Comparison of ENCODE assay signal across 8 cellular contexts in the genomic region with DNA sequence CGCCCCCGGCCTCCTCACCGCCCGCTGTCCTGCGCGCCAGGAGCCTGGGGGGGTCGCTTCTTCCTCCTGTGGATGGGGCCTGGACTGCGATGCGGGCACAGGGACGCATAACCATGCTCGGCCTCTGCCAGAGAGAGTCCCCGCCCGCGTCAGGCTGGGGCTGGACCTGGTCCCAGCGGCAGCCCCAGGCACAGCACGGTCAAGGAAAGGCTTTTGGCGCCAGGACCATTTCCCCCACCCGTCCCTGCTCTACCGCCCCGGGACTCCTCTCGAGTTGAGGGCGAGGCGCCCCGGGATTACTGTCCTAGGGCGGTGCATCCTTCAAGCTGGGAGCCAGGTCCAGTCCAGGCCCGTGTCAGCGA. TPM values are rescaled to one million over a fixed set of nuclear protein-coding genes. Genes with fewer than 3 reads are reported as not detected.
DNase-seq lines count a peak whose midpoint lies in the region; ATAC-seq, FAIRE-seq and TF ChIP-seq lines count a peak whose summit lies in the region.

No MANE protein-coding gene starts in this region.

- TF ChIP-seq POLR2A in GM12878 (IDR thresholded peaks at IDR 0.05; ENCODE audit: low read depth, low read length) (no peak; the same call in 1 of the 2 replicates), lower leg skin (IDR thresholded peaks at IDR 0.05) (no peak), vagina (IDR thresholded peaks at IDR 0.05) (no peak)

- ATAC-seq in HG03354 (IDR thresholded peaks at IDR 0.05; ENCODE audit: poor library complexity, severe bottlenecking, unreplicated experiment) (peak; percentile 3), GM12878 (peak; percentile 6)

- no TSS peak for BruUV-seq in GM12878 (replicated peaks; lab: Mats Ljungman, UMichigan)

- no peak overlapping the region for H2AFZ ChIP-seq in GM12878 (ENCODE audit: control insufficient read depth, low read depth, low read length)

- no peaks in the 10 kb centered on the region for H3K9me3 ChIP-seq in GM12878 (replicated peaks; ENCODE audit: control insufficient read depth, insufficient read depth, low read length)
- no peaks in the 10 kb centered on the region for H3K9me3 ChIP-seq in vagina

- H3K4me1 ChIP-seq in GM12878 (ENCODE audit: control insufficient read depth, insufficient read depth, low read length) (peaks cover 17% of the 10 kb centered on the region), vagina (peaks cover 28% of the 10 kb centered on the region)

- H3K4me3 ChIP-seq in GM12878, result peak overlapping the region; percentile 86
- H3K4me3 ChIP-seq in lower leg skin (ENCODE audit: low read depth, poor library complexity, severe bottlenecking), result peak overlapping the region; percentile 34
- H3K4me3 ChIP-seq in vagina, result peak overlapping the region; percentile 44 to 48

- SMC1A ChIA-PET in GM12878 (lab: Charles Lee; ENCODE audit: uncharacterized antibody, unreplicated experiment), result interaction anchor here (1.3 to 4.9 kb wide), 5 partner anchors 10 to 184 kb away, joined by 3 to 26 read pairs (median 7); no protein-coding TSS in a partner anchor

- TF ChIP-seq CTCF in GM12878 (IDR thresholded peaks at IDR 0.05 in 2 of 3, conservative IDR thresholded peaks at IDR 0.05 in 1 of 3; ENCODE audit: control insufficient read depth in 2 of 3, extremely low read depth in 1 of 3, insufficient read depth in 1 of 3, low read depth in 3 of 3, low read length in 3 of 3) (no peak), lower leg skin (IDR thresholded peaks at IDR 0.05) (no peak), vagina (IDR thresholded peaks at IDR 0.05) (no peak)

- H3K36me3 ChIP-seq in GM12878 (ENCODE audit: control insufficient read depth in 2 of 2, insufficient read depth in 2 of 2, low read length in 1 of 2), result peaks cover 3 to 6% of the 10 kb centered on the region in 2 experiments; a peak in 3 of 4 replicates
- no peaks in the 10 kb centered on the region for H3K36me3 ChIP-seq in vagina

- no peak for TF ChIP-seq RAD21 in GM12878 (IDR thresholded peaks at IDR 0.05; ENCODE audit: insufficient read depth, low read depth, low read length)

- FAIRE-seq in GM12878 (lab: Jason Lieb, UNC), result no peak

- POLR2A ChIA-PET in GM12878 (lab: Charles Lee), result interaction anchor here (1.0 to 2.3 kb wide), 3 partner anchors 47 to 197 kb away, joined by 3 to 7 read pairs (median 7); a partner anchor contains a TSS

- WGBS in GM12878 (ENCODE audit: insufficient coverage, insufficient replicate concordance, low lambda C conversion rate, missing lambda C conversion rate), result under 1% methylated on average over 19 of the region's 27 CpGs
- 0 to 9% methylated on average over 11 to 20 of the region's 27 CpGs for WGBS in lower leg skin, 2 donors

- CTCF ChIA-PET in GM12878 (lab: Yijun Ruan, JAX), result interaction anchor here (1.3 to 3.5 kb wide), 15 partner anchors 13 to 315 kb away, joined by 3 to 56 read pairs (median 11); no protein-coding TSS in a partner anchor

- intact Hi-C loops in GM12878 (cut with micrococcal nuclease; ENCODE audit: unreplicated experiment) (loop anchor here (5.0 kb wide), 2 partner anchors 51 to 191 kb away; no protein-coding TSS in a partner anchor), lower leg skin (cut with DNase I; ENCODE audit: low total_unique reads) (loop anchor here (10.0 kb wide), 1 partner anchor 143 kb away; no protein-coding TSS in a partner anchor), vagina (cut with DNase I) (loop anchor here (10.0 kb wide), 1 partner anchor 143 kb away; no protein-coding TSS in a partner anchor)

- H3K27me3 ChIP-seq in GM12878 (replicated peaks in 1 of 2; ENCODE audit: control insufficient read depth in 2 of 2, insufficient read depth in 2 of 2, low read length in 1 of 2) (no peaks in the 10 kb centered on the region), vagina (no peaks in the 10 kb centered on the region)

- RAD21 ChIA-PET in GM12878 (lab: Charles Lee; ENCODE audit: unreplicated experiment), result interaction anchor here (1.1 to 1.8 kb wide), 4 partner anchors 79 to 197 kb away, joined by 3 to 9 read pairs (median 4); no protein-coding TSS in a partner anchor

- in situ Hi-C loops in GM12878 (cut with MboI), result no loop called here

- peak; percentile 37 for DNase-seq in GM03348 (ENCODE audit: low spot score)
- no peak for DNase-seq in GM12878 (ENCODE audit: low read depth, low spot score)
- peak in 1 of 2 donors; percentile 85 for DNase-seq in lower leg skin (ENCODE audit: low spot score in 2 of 2)
- DNase-seq in vagina (ENCODE audit: extremely low spot score in 2 of 2), result no peak
- DNase-seq in SKM-1 treated with dmso at 0.1 percent for 144 hours (lab: John Stamatoyannopoulos, UW; ENCODE audit: unreplicated experiment), result no peak
- DNase-seq in DMS153 (lab: John Stamatoyannopoulos, UW), result no peak
- no peak for DNase-seq in occipital lobe (lab: John Stamatoyannopoulos, UW)

- no peaks in the 10 kb centered on the region for H4K20me1 ChIP-seq in GM12878 (ENCODE audit: control insufficient read depth, insufficient read depth)

- peaks cover 5% of the 10 kb centered on the region for H3K79me2 ChIP-seq in GM12878 (ENCODE audit: control insufficient read depth, insufficient read depth, low read length)

- H3K9ac ChIP-seq in GM12878 (ENCODE audit: control insufficient read depth, insufficient read depth, low read length), result peak overlapping the region; percentile 72

- H3K27ac ChIP-seq in GM12878 (ENCODE audit: control insufficient read depth, insufficient read depth), result peak overlapping the region; percentile 92
- H3K27ac ChIP-seq in vagina, result no peak overlapping the region

- no peak for TF ChIP-seq EP300 in GM12878 (IDR thresholded peaks at IDR 0.05; ENCODE audit: borderline replicate concordance in 1 of 2, control insufficient read depth in 1 of 2, low read depth in 2 of 2, low read length in 2 of 2)

- peak overlapping the region; percentile 83 for H3K4me2 ChIP-seq in GM12878 (ENCODE audit: control insufficient read depth, insufficient read depth)

RNA-seq across cellular contexts. Expression of a gene that starts 0.4 kb away (rescaled TPM):
- 14.3 and 15.7 TPM in 2 replicates for total RNA-seq in GM12878 (2013; cell fraction: nucleolus; rRNA removed)
- total RNA-seq in GM12878 (2014; rRNA removed) (26.9 and 27.4 TPM in 2 replicates), GM12878 (2014; rRNA removed; fragmentation: Illumina TruSeq; extraction: Trizol) (3.5 and 3.8 TPM in 2 replicates), GM12878 (2021) (20.5 and 26.7 TPM in 2 replicates), lower leg skin (10 to 100 TPM in 2 of 4 donors, 1 to 10 TPM in 2; 4.9 to 19.8 (median 13.2) TPM), vagina (5.4 TPM), occipital lobe (4.4 TPM)
- 2.8 TPM for polyA plus RNA-seq in GM12878 (2011; ENCODE audit: low read depth)
- polyA plus RNA-seq in GM12878 (2011; rRNA removed) (4.1 and 13.3 TPM in 2 replicates), GM12878 (2014; fragmentation: Illumina TruSeq; extraction: Trizol) (0.79 and 1.7 TPM in 2 replicates), GM12878 (2014; fragmentation: Nextera tagmentation; extraction: Ambion mirVana) (under 1 TPM; 0.24 to 0.93 TPM), GM12878 (2014; rRNA removed) (29.8 and 36.2 TPM in 2 replicates), GM12878 (2016; fragmentation: Nextera tagmentation; extraction: Ambion mirVana) (10 to 100 TPM; 13.7 to 15.5 TPM)
- 13.5 and 26.2 TPM in 2 replicates for polyA plus RNA-seq in GM12878 (2011; cell fraction: cytosol; rRNA removed)
- polyA plus RNA-seq in GM12878 (2011; cell fraction: nucleus; rRNA removed), result 63.9 and 69.4 TPM in 2 replicates
- 14.0 and 14.1 TPM in 2 replicates for polyA plus RNA-seq in GM12878 (2012)
- 3.0 and 7.4 TPM in 2 replicates for polyA minus RNA-seq in GM12878 (2011; rRNA and poly(A)+ RNA removed)
- polyA minus RNA-seq in GM12878 (2011; cell fraction: cytosol; rRNA and poly(A)+ RNA removed), result 3.8 and 6.5 TPM in 2 replicates
- polyA minus RNA-seq in GM12878 (2011; cell fraction: nucleus; rRNA and poly(A)+ RNA removed), result 9.9 and 20.9 TPM in 2 replicates

RNA-seq across cellular contexts. Expression of a gene that starts 7.7 kb away (rescaled TPM):
- 23.2 and 24.5 TPM in 2 replicates for total RNA-seq in GM12878 (2013; cell fraction: nucleolus; rRNA removed)
- 190 and 251 TPM in 2 replicates for total RNA-seq in GM12878 (2014; rRNA removed)
- 221 and 242 TPM in 2 replicates for total RNA-seq in GM12878 (2014; rRNA removed; fragmentation: Illumina TruSeq; extraction: Trizol)
- 259 and 261 TPM in 2 replicates for total RNA-seq in GM12878 (2021)
- 42.5 TPM for polyA plus RNA-seq in GM12878 (2011; ENCODE audit: low read depth)
- polyA plus RNA-seq in GM12878 (2011; rRNA removed), result 171 and 256 TPM in 2 replicates
- 352 and 401 TPM in 2 replicates for polyA plus RNA-seq in GM12878 (2011; cell fraction: cytosol; rRNA removed)
- 123 and 139 TPM in 2 replicates for polyA plus RNA-seq in GM12878 (2011; cell fraction: nucleus; rRNA removed)
- 120 and 141 TPM in 2 replicates for polyA plus RNA-seq in GM12878 (2012)
- 157 and 248 TPM in 2 replicates for polyA plus RNA-seq in GM12878 (2014; fragmentation: Illumina TruSeq; extraction: Trizol)
- 100 to 1,000 TPM in 1 of 2 experiments, 10 to 100 TPM in 1; 30.9 to 106 TPM for polyA plus RNA-seq in GM12878 (2014; fragmentation: Nextera tagmentation; extraction: Ambion mirVana)
- 414 and 449 TPM in 2 replicates for polyA plus RNA-seq in GM12878 (2014; rRNA removed)
- 100 to 1,000 TPM; 529 to 584 TPM for polyA plus RNA-seq in GM12878 (2016; fragmentation: Nextera tagmentation; extraction: Ambion mirVana)
- polyA minus RNA-seq in GM12878 (2011; rRNA and poly(A)+ RNA removed), result 114 and 144 TPM in 2 replicates
- 60.1 and 62.4 TPM in 2 replicates for polyA minus RNA-seq in GM12878 (2011; cell fraction: cytosol; rRNA and poly(A)+ RNA removed)
- polyA minus RNA-seq in GM12878 (2011; cell fraction: nucleus; rRNA and poly(A)+ RNA removed), result 28.7 and 43.0 TPM in 2 replicates
- 100 to 1,000 TPM in 2 of 4 donors, 10 to 100 TPM in 2; 60.7 to 122 (median 96.7) TPM for total RNA-seq in lower leg skin
- total RNA-seq in vagina, result 93.3 TPM
- 34.6 TPM for total RNA-seq in occipital lobe

RNA-seq across cellular contexts. Expression of a gene that starts 7.8 kb away (rescaled TPM):
- total RNA-seq in GM12878 (2013; cell fraction: nucleolus; rRNA removed), result 10.2 and 10.5 TPM in 2 replicates
- total RNA-seq in GM12878 (2014; rRNA removed), result 25.7 and 31.0 TPM in 2 replicates
- total RNA-seq in GM12878 (2014; rRNA removed; fragmentation: Illumina TruSeq; extraction: Trizol), result 11.9 and 12.1 TPM in 2 replicates
- total RNA-seq in GM12878 (2021), result 27.6 and 30.3 TPM in 2 replicates
- polyA plus RNA-seq in GM12878 (2011; ENCODE audit: low read depth), result 18.3 TPM
- polyA plus RNA-seq in GM12878 (2011; rRNA removed), result 15.0 and 22.3 TPM in 2 replicates
- polyA plus RNA-seq in GM12878 (2011; cell fraction: cytosol; rRNA removed), result 29.7 and 37.0 TPM in 2 replicates
- 63.9 and 79.7 TPM in 2 replicates for polyA plus RNA-seq in GM12878 (2011; cell fraction: nucleus; rRNA removed)
- 29.2 and 29.8 TPM in 2 replicates for polyA plus RNA-seq in GM12878 (2012)
- polyA plus RNA-seq in GM12878 (2014; fragmentation: Illumina TruSeq; extraction: Trizol), result 14.1 and 15.1 TPM in 2 replicates
- 10 to 100 TPM in 1 of 2 experiments, 1 to 10 TPM in 1; 8.0 to 12.8 TPM for polyA plus RNA-seq in GM12878 (2014; fragmentation: Nextera tagmentation; extraction: Ambion mirVana)
- polyA plus RNA-seq in GM12878 (2014; rRNA removed), result 44.4 and 50.8 TPM in 2 replicates
- polyA plus RNA-seq in GM12878 (2016; fragmentation: Nextera tagmentation; extraction: Ambion mirVana), result 10 to 100 TPM; 26.4 to 28.4 TPM
- 6.9 and 10.0 TPM in 2 replicates for polyA minus RNA-seq in GM12878 (2011; rRNA and poly(A)+ RNA removed)
- 3.6 and 5.7 TPM in 2 replicates for polyA minus RNA-seq in GM12878 (2011; cell fraction: cytosol; rRNA and poly(A)+ RNA removed)
- 9.4 and 16.1 TPM in 2 replicates for polyA minus RNA-seq in GM12878 (2011; cell fraction: nucleus; rRNA and poly(A)+ RNA removed)
- total RNA-seq in lower leg skin, result 10 to 100 TPM; 52.2 to 98.5 (median 73.7) TPM
- 48.6 TPM for total RNA-seq in vagina
- 16.1 TPM for total RNA-seq in occipital lobe

RNA-seq across cellular contexts. Expression of a gene that starts 40.1 kb away (rescaled TPM):
- 195 and 213 TPM in 2 replicates for total RNA-seq in GM12878 (2013; cell fraction: nucleolus; rRNA removed)
- total RNA-seq in GM12878 (2014; rRNA removed) (184 and 207 TPM in 2 replicates), GM12878 (2014; rRNA removed; fragmentation: Illumina TruSeq; extraction: Trizol) (98.9 and 112 TPM in 2 replicates), GM12878 (2021) (117 and 121 TPM in 2 replicates), lower leg skin (100 to 1,000 TPM; 139 to 191 (median 166) TPM), vagina (166 TPM), occipital lobe (73.5 TPM)
- 35.5 TPM for polyA plus RNA-seq in GM12878 (2011; ENCODE audit: low read depth)
- polyA plus RNA-seq in GM12878 (2011; rRNA removed) (55.9 and 104 TPM in 2 replicates), GM12878 (2014; fragmentation: Illumina TruSeq; extraction: Trizol) (84.1 and 178 TPM in 2 replicates), GM12878 (2014; fragmentation: Nextera tagmentation; extraction: Ambion mirVana) (10 to 100 TPM in 1 of 2 experiments, 1 to 10 TPM in 1; 2.4 to 11.4 TPM), GM12878 (2014; rRNA removed) (179 and 230 TPM in 2 replicates), GM12878 (2016; fragmentation: Nextera tagmentation; extraction: Ambion mirVana) (100 to 1,000 TPM; 252 to 264 TPM)
- 273 and 308 TPM in 2 replicates for polyA plus RNA-seq in GM12878 (2011; cell fraction: cytosol; rRNA removed)
- polyA plus RNA-seq in GM12878 (2011; cell fraction: nucleus; rRNA removed), result 210 and 234 TPM in 2 replicates
- 139 and 151 TPM in 2 replicates for polyA plus RNA-seq in GM12878 (2012)
- polyA minus RNA-seq in GM12878 (2011; rRNA and poly(A)+ RNA removed), result 197 and 327 TPM in 2 replicates
- polyA minus RNA-seq in GM12878 (2011; cell fraction: cytosol; rRNA and poly(A)+ RNA removed), result 100 and 110 TPM in 2 replicates
- polyA minus RNA-seq in GM12878 (2011; cell fraction: nucleus; rRNA and poly(A)+ RNA removed), result 69.0 and 97.6 TPM in 2 replicates

RNA-seq across cellular contexts. Expression of a gene that starts 46.4 kb away (rescaled TPM):
- 111 and 131 TPM in 2 replicates for total RNA-seq in GM12878 (2013; cell fraction: nucleolus; rRNA removed)
- total RNA-seq in GM12878 (2014; rRNA removed) (56.5 and 68.1 TPM in 2 replicates), GM12878 (2014; rRNA removed; fragmentation: Illumina TruSeq; extraction: Trizol) (25.1 and 30.4 TPM in 2 replicates), GM12878 (2021) (65.6 and 72.9 TPM in 2 replicates), lower leg skin (10 to 100 TPM; 28.6 to 38.3 (median 37.2) TPM), vagina (49.1 TPM), occipital lobe (4.4 TPM)
- polyA plus RNA-seq in GM12878 (2011; ENCODE audit: low read depth), result 6.4 TPM
- polyA plus RNA-seq in GM12878 (2011; rRNA removed) (28.8 and 57.1 TPM in 2 replicates), GM12878 (2014; fragmentation: Illumina TruSeq; extraction: Trizol) (4.4 and 35.8 TPM in 2 replicates), GM12878 (2014; fragmentation: Nextera tagmentation; extraction: Ambion mirVana) (1 to 10 TPM in 1 of 2 experiments, under 1 TPM in 1; 0.19 to 1.3 TPM), GM12878 (2014; rRNA removed) (88.7 and 91.9 TPM in 2 replicates), GM12878 (2016; fragmentation: Nextera tagmentation; extraction: Ambion mirVana) (10 to 100 TPM; 53.6 to 56.0 TPM)
- 90.6 and 104 TPM in 2 replicates for polyA plus RNA-seq in GM12878 (2011; cell fraction: cytosol; rRNA removed)
- polyA plus RNA-seq in GM12878 (2011; cell fraction: nucleus; rRNA removed), result 281 and 299 TPM in 2 replicates
- polyA plus RNA-seq in GM12878 (2012), result 30.7 and 40.7 TPM in 2 replicates
- 40.5 and 82.2 TPM in 2 replicates for polyA minus RNA-seq in GM12878 (2011; rRNA and poly(A)+ RNA removed)
- polyA minus RNA-seq in GM12878 (2011; cell fraction: cytosol; rRNA and poly(A)+ RNA removed), result 26.2 and 29.3 TPM in 2 replicates
- 52.3 and 74.0 TPM in 2 replicates for polyA minus RNA-seq in GM12878 (2011; cell fraction: nucleus; rRNA and poly(A)+ RNA removed)

Comparison
In these comparisons a context has a peak if more than half of its experiments do, and no peak if none do; other contexts are left out.
1. H3K4me3 ChIP-seq: peak in every context shown above with its lines; median percentile 86 in GM12878; 46 in vagina; 34 in lower leg skin.